In genomic region chr4:75696036-75696435, GRCh38 we compare ENCODE assay signal across 9 cellular contexts. TPM values are rescaled to one million over a fixed set of nuclear protein-coding genes. Genes with fewer than 3 reads are reported as not detected.
A peak's percentile ranks its signal among the peaks of the same experiment; 100 is the strongest.
DNase-seq lines count a peak whose midpoint lies in the region; ATAC-seq and TF ChIP-seq lines count a peak whose summit lies in the region.
"Had no signal": no experiment of that assay in that cellular context is flagged by ENCODE, and none has a peak within 500 bp of the region (broad histone marks: within the 10 kb centered on the region; RNA-seq: fewer than 3 reads in every experiment).

No MANE protein-coding gene starts in this region.

- POLR2A ChIA-PET in activated CD4-positive, alpha-beta T cell treated with anti-CD3 and anti-CD28 coated beads for 36 hours (lab: Charles Lee) = no interaction called here

- H3K4me3 Mint-ChIP-seq in activated CD4-positive, alpha-beta T cell treated with anti-CD3 and anti-CD28 coated beads for 36 hours = no peak overlapping the region
- no peak overlapping the region for H3K4me3 Mint-ChIP-seq in effector memory CD8-positive, alpha-beta T cell

- intact Hi-C loops in activated CD4-positive, alpha-beta T cell treated with anti-CD3 and anti-CD28 coated beads for 36 hours (cut with DNase I, micrococcal nuclease) = no loop called here

- in situ Hi-C loops in KBM-7 (cut with MboI; ENCODE audit: low pct_unique_long_range_greater_than_20kb, low sequenced_read_pairs) = no loop called here

- peak; percentile 42 for DNase-seq in activated CD4-positive, alpha-beta T cell treated with anti-CD3 and anti-CD28 coated beads for 36 hours
- DNase-seq in activated CD4-positive, alpha-beta T cell treated with anti-CD3 and anti-CD28 coated beads for 48 hours = no peak
- DNase-seq in KBM-7 = peak; percentile 30
- no peak for DNase-seq in effector memory CD8-positive, alpha-beta T cell
- DNase-seq in renal cortical epithelial cell (ENCODE audit: low read depth) = peak; percentile 49
- no peak for DNase-seq in anterior cingulate cortex (lab: John Stamatoyannopoulos, UW)
- DNase-seq in stimulated activated CD4-positive, alpha-beta T cell treated with anti-CD3 and anti-CD28 coated beads, Interleukin-1b, Interleukin-23, amount 100 ng/mL, for 48 hours = no peak
- DNase-seq in BE2C = no peak
- DNase-seq: NCI-H146 had no signal

- H3K9me3 ChIP-seq in BE2C = no peaks in the 10 kb centered on the region

- no peaks in the 10 kb centered on the region for H3K4me1 ChIP-seq in BE2C

- TF ChIP-seq CTCF in BE2C (IDR thresholded peaks at IDR 0.05; ENCODE audit: low read depth, low read length) = no peak

- H3K27ac Mint-ChIP-seq in activated CD4-positive, alpha-beta T cell treated with anti-CD3 and anti-CD28 coated beads for 36 hours = no peak overlapping the region
- H3K27ac Mint-ChIP-seq in effector memory CD8-positive, alpha-beta T cell = peak overlapping the region in 1 of 2 donors; percentile 39

- H3K9me3 Mint-ChIP-seq in activated CD4-positive, alpha-beta T cell treated with anti-CD3 and anti-CD28 coated beads for 36 hours (ENCODE audit: low read depth) = no peaks in the 10 kb centered on the region
- H3K9me3 Mint-ChIP-seq in effector memory CD8-positive, alpha-beta T cell = no peaks in the 10 kb centered on the region

- CTCF ChIA-PET in activated CD4-positive, alpha-beta T cell treated with anti-CD3 and anti-CD28 coated beads for 36 hours (lab: Charles Lee) = interaction anchor here (0.6 to 1.0 kb wide), 2 partner anchors 27 to 140 kb away, joined by 3 to 4 read pairs; partner anchors contain the start of gene ODAPH

- H3K36me3 Mint-ChIP-seq in activated CD4-positive, alpha-beta T cell treated with anti-CD3 and anti-CD28 coated beads for 36 hours (ENCODE audit: low read depth) = peaks cover 11% of the 10 kb centered on the region
- H3K36me3 Mint-ChIP-seq in effector memory CD8-positive, alpha-beta T cell (ENCODE audit: insufficient read depth) = peaks cover 3% of the 10 kb centered on the region

- ATAC-seq in activated CD4-positive, alpha-beta T cell treated with anti-CD3 and anti-CD28 coated beads for 36 hours = peak; percentile 43
- peak; percentile 72 for ATAC-seq in effector memory CD8-positive, alpha-beta T cell (replicated peaks)

- H3K4me1 Mint-ChIP-seq in activated CD4-positive, alpha-beta T cell treated with anti-CD3 and anti-CD28 coated beads for 36 hours = peaks cover 34% of the 10 kb centered on the region
- H3K4me1 Mint-ChIP-seq in effector memory CD8-positive, alpha-beta T cell (ENCODE audit: low read depth in 2 of 2) = peaks cover 17 to 19% of the 10 kb centered on the region in 2 donors

- no peak overlapping the region for H3K4me3 ChIP-seq in BE2C (ENCODE audit: low read depth, low read length)

- H3K27me3 ChIP-seq in BE2C = no peaks in the 10 kb centered on the region

- H3K36me3 ChIP-seq in BE2C = no peaks in the 10 kb centered on the region; the same call in 1 of the 2 replicates

- H3K27me3 Mint-ChIP-seq in activated CD4-positive, alpha-beta T cell treated with anti-CD3 and anti-CD28 coated beads for 36 hours = no peaks in the 10 kb centered on the region
- no peaks in the 10 kb centered on the region for H3K27me3 Mint-ChIP-seq in effector memory CD8-positive, alpha-beta T cell

RNA-seq across cellular contexts. Expression of gene G3BP2, which starts 22.8 kb away (rescaled TPM):
- 100 to 1,000 TPM; 127 to 137 TPM for total RNA-seq in activated CD4-positive, alpha-beta T cell treated with anti-CD3 and anti-CD28 coated beads for 36 hours
- 303 and 311 TPM in 2 replicates for total RNA-seq in renal cortical epithelial cell
- polyA plus RNA-seq in BE2C (2012; ENCODE audit: insufficient read depth, insufficient read length, low read depth) = 56.6 TPM

RNA-seq across cellular contexts. Expression of gene USO1, which starts 28.3 kb away (rescaled TPM):
- 10 to 100 TPM; 55.2 to 56.7 TPM for total RNA-seq in activated CD4-positive, alpha-beta T cell treated with anti-CD3 and anti-CD28 coated beads for 36 hours
- total RNA-seq in renal cortical epithelial cell = 139 and 141 TPM in 2 replicates
- 7.6 TPM for polyA plus RNA-seq in BE2C (2012; ENCODE audit: insufficient read depth, insufficient read length, low read depth)

Comparison
In these comparisons a context has a peak if more than half of its experiments do, and no peak if none do; other contexts are left out.
1. DNase-seq: peak in activated CD4-positive, alpha-beta T cell treated with anti-CD3 and anti-CD28 coated beads for 36 hours (single experiment), KBM-7 (single experiment) and renal cortical epithelial cell (single experiment); none in activated CD4-positive, alpha-beta T cell treated with anti-CD3 and anti-CD28 coated beads for 48 hours (single experiment), effector memory CD8-positive, alpha-beta T cell (0 of 3), anterior cingulate cortex (0 of 58), stimulated activated CD4-positive, alpha-beta T cell treated with anti-CD3 and anti-CD28 coated beads, Interleukin-1b, Interleukin-23, amount 100 ng/mL, for 48 hours (single experiment) and BE2C (single experiment).